29 cellular contexts compared by ENCODE assay signal in genomic region chr11:104051806-104052205, GRCh38. TPM values are rescaled to one million over a fixed set of nuclear protein-coding genes. Genes with fewer than 3 reads are reported as not detected.
"Had no signal": no experiment of that assay in that cellular context is flagged by ENCODE, and none has a peak within 500 bp of the region (broad histone marks: within the 10 kb centered on the region; RNA-seq: fewer than 3 reads in every experiment).

No MANE protein-coding gene starts in this region.

- H3K4me2 ChIP-seq: KMS-11 had no signal

- H3K4me1 Mint-ChIP-seq: activated CD4-positive, alpha-beta T cell treated with anti-CD3 and anti-CD28 coated beads, Interleukin-2, amount 10 ng/mL, durations not matched to agents 24 days and 14 days; activated CD8-positive, alpha-beta memory T cell treated with anti-CD3 and anti-CD28 coated beads, Interleukin-2, amount 10 ng/mL, durations not matched to agents 7 days and 5 days; activated naive CD4-positive, alpha-beta T cell treated with anti-CD3 and anti-CD28 coated beads, Interleukin-2, amount 50 U/mL, for 24 hours; T-cell had no signal

- H3K36me3 ChIP-seq: brain microvascular endothelial cell had no signal

- H3K4me3 Mint-ChIP-seq: activated CD4-positive, alpha-beta T cell treated with anti-CD3 and anti-CD28 coated beads, Interleukin-2, amount 10 ng/mL, durations not matched to agents 24 days and 14 days; activated CD8-positive, alpha-beta memory T cell treated with anti-CD3 and anti-CD28 coated beads, Interleukin-2, amount 10 ng/mL, durations not matched to agents 7 days and 5 days; activated naive CD4-positive, alpha-beta T cell treated with anti-CD3 and anti-CD28 coated beads, Interleukin-2, amount 50 U/mL, for 24 hours; activated T-cell treated with anti-CD3 and anti-CD28 coated beads, Interleukin-2, amount 50 U/mL, for 24 hours; activated T-helper 1 cell treated with anti-CD3 and anti-CD28 coated beads, Interleukin-12 subunit alpha, Interleukin-12 subunit beta, Interleukin-2, Interleukin-4 antibody, amounts not matched to agents 30 ng/mL and 10 ng/mL and 1 ng/mL, durations not matched to agents 14 hours and 24 hours and 36 hours; T-cell had no signal

- H3K27ac ChIP-seq: brain microvascular endothelial cell, KMS-11, SK-N-MC had no signal

- H3K9ac ChIP-seq: KMS-11 had no signal

- H3K27me3 ChIP-seq: brain microvascular endothelial cell had no signal

- DNase-seq: activated CD4-positive, alpha-beta T cell treated with anti-CD3 and anti-CD28 coated beads, Interleukin-2, amount 10 ng/mL, durations not matched to agents 24 days and 14 days; activated CD4-positive, alpha-beta T cell treated with anti-CD3 and anti-CD28 coated beads, Interleukin-2, amount 50 U/mL, for 48 hours; activated CD4-positive, CD25-positive, alpha-beta regulatory T cell treated with anti-CD3 and anti-CD28 coated beads, Interleukin-2, amount 50 U/mL, for 72 hours; activated CD8-positive, alpha-beta memory T cell treated with anti-CD3 and anti-CD28 coated beads, Interleukin-2, amount 10 ng/mL, durations not matched to agents 7 days and 5 days; activated effector memory CD4-positive, alpha-beta T cell treated with Interleukin-2 at 50 U/mL for 16 hours; activated naive CD4-positive, alpha-beta T cell; activated T-cell treated with anti-CD3 and anti-CD28 coated beads, Interleukin-2, amount 50 U/mL, for 24 hours; brain microvascular endothelial cell; cerebellar nuclear complex; MM.1S; NCI-H1048; NCI-H1694; NCI-H2029; NCI-H2107; NCI-H345; NCI-H510A; NCI-H526 treated with DMSO at 0.1 percent for 48 hours; NCI-H82; T-cell; T-helper 2 cell; T1000 had no signal

- H3K27me3 Mint-ChIP-seq: activated CD4-positive, alpha-beta T cell treated with anti-CD3 and anti-CD28 coated beads, Interleukin-2, amount 10 ng/mL, durations not matched to agents 24 days and 14 days; activated CD8-positive, alpha-beta memory T cell treated with anti-CD3 and anti-CD28 coated beads, Interleukin-2, amount 10 ng/mL, durations not matched to agents 7 days and 5 days had no signal

- H3K9me3 Mint-ChIP-seq: activated CD4-positive, alpha-beta T cell treated with anti-CD3 and anti-CD28 coated beads, Interleukin-2, amount 10 ng/mL, durations not matched to agents 24 days and 14 days; activated naive CD4-positive, alpha-beta T cell treated with anti-CD3 and anti-CD28 coated beads, Interleukin-2, amount 50 U/mL, for 24 hours; activated T-cell treated with anti-CD3 and anti-CD28 coated beads, Interleukin-2, amount 50 U/mL, for 24 hours; activated T-helper 1 cell treated with anti-CD3 and anti-CD28 coated beads, Interleukin-12 subunit alpha, Interleukin-12 subunit beta, Interleukin-2, Interleukin-4 antibody, amounts not matched to agents 30 ng/mL and 10 ng/mL and 1 ng/mL, durations not matched to agents 14 hours and 24 hours and 36 hours had no signal

- H3K27ac Mint-ChIP-seq: activated CD4-positive, alpha-beta T cell treated with anti-CD3 and anti-CD28 coated beads, Interleukin-2, amount 10 ng/mL, durations not matched to agents 24 days and 14 days; activated CD8-positive, alpha-beta memory T cell treated with anti-CD3 and anti-CD28 coated beads, Interleukin-2, amount 10 ng/mL, durations not matched to agents 7 days and 5 days; activated naive CD4-positive, alpha-beta T cell treated with anti-CD3 and anti-CD28 coated beads, Interleukin-2, amount 50 U/mL, for 24 hours; activated T-cell treated with anti-CD3 and anti-CD28 coated beads, Interleukin-2, amount 50 U/mL, for 24 hours; activated T-helper 1 cell treated with anti-CD3 and anti-CD28 coated beads, Interleukin-12 subunit alpha, Interleukin-12 subunit beta, Interleukin-2, Interleukin-4 antibody, amounts not matched to agents 30 ng/mL and 10 ng/mL and 1 ng/mL, durations not matched to agents 14 hours and 24 hours and 36 hours; T-cell had no signal

- H3K4me3 ChIP-seq: SK-N-MC had no signal

- H3K36me3 Mint-ChIP-seq: activated CD8-positive, alpha-beta memory T cell treated with anti-CD3 and anti-CD28 coated beads, Interleukin-2, amount 10 ng/mL, durations not matched to agents 7 days and 5 days; activated naive CD4-positive, alpha-beta T cell treated with anti-CD3 and anti-CD28 coated beads, Interleukin-2, amount 50 U/mL, for 24 hours; T-cell had no signal

RNA-seq across cellular contexts. Expression of gene DDI1, which starts 15.4 kb away (rescaled TPM):
- total RNA-seq: activated CD4-positive, alpha-beta T cell treated with anti-CD3 and anti-CD28 coated beads, Interleukin-2, amount 10 ng/mL, durations not matched to agents 24 days and 14 days; activated CD8-positive, alpha-beta memory T cell treated with anti-CD3 and anti-CD28 coated beads, Interleukin-2, amount 10 ng/mL, durations not matched to agents 7 days and 5 days; activated T-helper 1 cell treated with anti-CD3 and anti-CD28 coated beads, Interleukin-12 subunit alpha, Interleukin-12 subunit beta, Interleukin-2, Interleukin-4 antibody, amounts not matched to agents 30 ng/mL and 10 ng/mL and 1 ng/mL, durations not matched to agents 14 hours and 24 hours and 36 hours; cardiac septum; OCI-LY7; Right ventricle myocardium inferior; RPMI7951; T-cell had no signal
